ENCODE assay signal across 17 cellular contexts in the genomic region with DNA sequence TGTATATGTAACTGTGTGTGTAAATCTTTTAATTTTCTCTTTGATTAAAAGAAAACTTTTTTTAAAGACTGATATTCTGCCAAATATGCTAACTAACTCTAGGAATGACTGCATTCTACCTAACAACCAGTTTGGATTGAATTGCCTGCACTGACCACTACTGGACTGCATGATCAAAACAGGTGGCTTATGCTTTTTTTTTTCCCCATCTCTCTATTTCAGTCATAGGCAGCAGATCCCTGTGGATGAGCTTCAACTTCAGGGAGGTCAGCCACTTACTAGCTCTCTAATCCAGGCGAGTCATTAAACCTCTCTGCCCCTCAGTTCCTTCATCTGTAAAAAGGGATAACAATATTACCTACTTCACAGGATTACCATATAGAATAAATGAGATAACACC.
DNase-seq lines count a peak whose midpoint lies in the region; ATAC-seq, FAIRE-seq and TF ChIP-seq lines count a peak whose summit lies in the region.
"Had no signal": no experiment of that assay in that cellular context is flagged by ENCODE, and none has a peak within 500 bp of the region (broad histone marks: within the 10 kb centered on the region; RNA-seq: fewer than 3 reads in every experiment).

No MANE protein-coding gene starts in this region.

- DNase-seq in AG04450 (ENCODE audit: low read depth, low spot score) (no peak), M059J (ENCODE audit: low read depth) (peak; percentile 35), GM12878 (ENCODE audit: low read depth, low spot score) (no peak), left lobe of liver (ENCODE audit: low spot score) (no peak), SHP77 (lab: John Stamatoyannopoulos, UW) (no peak), progenitor cell of endocrine pancreas (ENCODE audit: low spot score, unreplicated experiment) (no peak)
- no peak for DNase-seq in stimulated activated CD4-positive, alpha-beta T cell treated with anti-CD3 and anti-CD28 coated beads, Interleukin-1b, Interleukin-23, amount 100 ng/mL, for 48 hours
- DNase-seq: activated effector memory CD4-positive, alpha-beta T cell treated with Interleukin-2 at 50 U/mL for 16 hours; NCI-H1694; NCI-H446; stimulated activated naive B cell treated with anti-CD40 and anti-IgM and Interleukin-4, amounts not matched to agents 10 μg/mL and 1 μg/mL and 100 μg/mL, for 72 hours; upper lobe of left lung had no signal

- H3K27ac Mint-ChIP-seq in progenitor cell of endocrine pancreas: no peak overlapping the region
- H3K27ac Mint-ChIP-seq: dendritic cell treated with granulocyte-macrophage colony-stimulating factor and Interleukin-4, amounts not matched to agents 40 ng/mL and 50 ng/mL, for 4 days; stimulated activated naive B cell treated with anti-CD40 and anti-IgM and Interleukin-4, amounts not matched to agents 10 μg/mL and 1 μg/mL and 100 μg/mL, for 72 hours had no signal

- no peak for TF ChIP-seq POLR2A in GM12878 (IDR thresholded peaks at IDR 0.05; ENCODE audit: low read depth, low read length)

- POLR2A ChIA-PET in AG04450 (lab: Yijun Ruan, JAX) (interaction anchor here (0.6 kb wide), 1 partner anchor 72 kb away, joined by 7 read pairs; no protein-coding TSS in a partner anchor), GM12878 (lab: Charles Lee) (interaction anchor here (0.5 to 3.5 kb wide), 5 partner anchors 13 to 330 kb away, joined by 3 to 19 read pairs (median 4); no protein-coding TSS in a partner anchor)

- CTCF ChIA-PET in AG04450 (lab: Charles Lee): no interaction called here
- CTCF ChIA-PET in GM12878 (lab: Yijun Ruan, JAX): interaction anchor here (1.0 to 3.4 kb wide), 5 partner anchors 20 to 270 kb away, joined by 3 to 14 read pairs (median 4); no protein-coding TSS in a partner anchor

- no TSS peak for BruUV-seq in GM12878 (replicated peaks; lab: Mats Ljungman, UMichigan)

- no peaks in the 10 kb centered on the region for H3K36me3 ChIP-seq in GM12878 (ENCODE audit: control insufficient read depth in 2 of 2, insufficient read depth in 2 of 2, low read length in 1 of 2)
- H3K36me3 ChIP-seq: ascending aorta, upper lobe of left lung had no signal

- ATAC-seq in GM12878 (peak; percentile 37; the same call in 2 of the 3 replicates), left lobe of liver (peak; percentile 67), HG03139 (IDR thresholded peaks at IDR 0.05; ENCODE audit: unreplicated experiment) (no peak)
- ATAC-seq: stimulated activated naive B cell treated with anti-CD40 and anti-IgM and Interleukin-4, amounts not matched to agents 10 μg/mL and 1 μg/mL and 100 μg/mL, for 72 hours had no signal

- SMC1A ChIA-PET in GM12878 (lab: Charles Lee; ENCODE audit: uncharacterized antibody, unreplicated experiment): interaction anchor here (0.6 to 2.2 kb wide), 13 partner anchors 23 to 206 kb away, joined by 3 to 20 read pairs (median 4); no protein-coding TSS in a partner anchor

- H3K4me1 Mint-ChIP-seq in progenitor cell of endocrine pancreas (ENCODE audit: low read depth): peaks cover 11% of the 10 kb centered on the region

- H3K36me3 Mint-ChIP-seq in progenitor cell of endocrine pancreas (ENCODE audit: insufficient read depth): no peaks in the 10 kb centered on the region

- intact Hi-C loops in GM12878 (cut with micrococcal nuclease; ENCODE audit: unreplicated experiment): no loop called here

- no peak overlapping the region for H3K4me3 ChIP-seq in AG04450 (ENCODE audit: low read depth, low read length)
- no peak overlapping the region for H3K4me3 ChIP-seq in GM12878
- H3K4me3 ChIP-seq: ascending aorta, hepatocyte, SK-N-MC, upper lobe of left lung had no signal

- no peaks in the 10 kb centered on the region for H3K9me3 ChIP-seq in AG04450 (ENCODE audit: control insufficient read depth, insufficient read depth, low read length)
- H3K9me3 ChIP-seq in GM12878 (replicated peaks; ENCODE audit: control insufficient read depth, insufficient read depth, low read length): no peaks in the 10 kb centered on the region
- H3K9me3 ChIP-seq: ascending aorta, upper lobe of left lung had no signal

- WGBS in GM12878 (ENCODE audit: insufficient coverage, insufficient replicate concordance, low lambda C conversion rate, missing lambda C conversion rate): 88% methylated on average over 1 of the region's 1 CpG

- H4K20me1 ChIP-seq in GM12878 (ENCODE audit: control insufficient read depth, insufficient read depth): no peaks in the 10 kb centered on the region

- no peak for FAIRE-seq in GM12878 (lab: Jason Lieb, UNC)

- H3K4me2 ChIP-seq in GM12878 (ENCODE audit: control insufficient read depth, insufficient read depth): no peak overlapping the region
- H3K4me2 ChIP-seq: hepatocyte had no signal

- no peak overlapping the region for H3K27ac ChIP-seq in AG04450 (ENCODE audit: low read depth, low read length)
- no peak overlapping the region for H3K27ac ChIP-seq in GM12878 (ENCODE audit: control insufficient read depth, insufficient read depth)
- H3K27ac ChIP-seq: ascending aorta, hepatocyte, SK-N-MC, upper lobe of left lung had no signal

- no peak for TF ChIP-seq EP300 in GM12878 (IDR thresholded peaks at IDR 0.05; ENCODE audit: borderline replicate concordance in 1 of 2, control insufficient read depth in 1 of 2, low read depth in 2 of 2, low read length in 2 of 2)

- no peak overlapping the region for H3K4me3 Mint-ChIP-seq in progenitor cell of endocrine pancreas (ENCODE audit: low read depth)
- H3K4me3 Mint-ChIP-seq: dendritic cell treated with granulocyte-macrophage colony-stimulating factor and Interleukin-4, amounts not matched to agents 40 ng/mL and 50 ng/mL, for 4 days; stimulated activated naive B cell treated with anti-CD40 and anti-IgM and Interleukin-4, amounts not matched to agents 10 μg/mL and 1 μg/mL and 100 μg/mL, for 72 hours had no signal

- no peak overlapping the region for H3K9ac ChIP-seq in GM12878 (ENCODE audit: control insufficient read depth, insufficient read depth, low read length)

- in situ Hi-C loops in GM12878 (cut with MboI): no loop called here

- H3K9me3 Mint-ChIP-seq in progenitor cell of endocrine pancreas (ENCODE audit: low read depth): no peaks in the 10 kb centered on the region
- H3K9me3 Mint-ChIP-seq: dendritic cell treated with granulocyte-macrophage colony-stimulating factor and Interleukin-4, amounts not matched to agents 40 ng/mL and 50 ng/mL, for 4 days had no signal

- H3K27me3 ChIP-seq in AG04450 (ENCODE audit: control insufficient read depth, insufficient read depth, low read length) (peaks cover 3% of the 10 kb centered on the region), GM12878 (replicated peaks in 1 of 2; ENCODE audit: control insufficient read depth in 2 of 2, insufficient read depth in 2 of 2, low read length in 1 of 2) (no peaks in the 10 kb centered on the region)
- H3K27me3 ChIP-seq: ascending aorta, hepatocyte, upper lobe of left lung had no signal

- H2AFZ ChIP-seq in GM12878 (ENCODE audit: control insufficient read depth, low read depth, low read length): no peak overlapping the region
- H2AFZ ChIP-seq: hepatocyte had no signal

- no peak for TF ChIP-seq RAD21 in GM12878 (IDR thresholded peaks at IDR 0.05; ENCODE audit: insufficient read depth, low read depth, low read length)

- peaks cover 2% of the 10 kb centered on the region for H3K27me3 Mint-ChIP-seq in progenitor cell of endocrine pancreas
- H3K27me3 Mint-ChIP-seq: dendritic cell treated with granulocyte-macrophage colony-stimulating factor and Interleukin-4, amounts not matched to agents 40 ng/mL and 50 ng/mL, for 4 days; stimulated activated naive B cell treated with anti-CD40 and anti-IgM and Interleukin-4, amounts not matched to agents 10 μg/mL and 1 μg/mL and 100 μg/mL, for 72 hours had no signal

- TF ChIP-seq CTCF in AG04450 (IDR thresholded peaks at IDR 0.05; ENCODE audit: low read depth, low read length) (0 out of 2 replicates have a peak, but pooled peaks have one; percentile 18), GM12878 (IDR thresholded peaks at IDR 0.05 in 2 of 3, conservative IDR thresholded peaks at IDR 0.05 in 1 of 3; ENCODE audit: control insufficient read depth in 2 of 3, extremely low read depth in 1 of 3, insufficient read depth in 1 of 3, low read depth in 3 of 3, low read length in 3 of 3) (peak in 1 of 3 experiments; percentile 20; a peak in 1 of 6 replicates), progenitor cell of endocrine pancreas (IDR thresholded peaks at IDR 0.05; ENCODE audit: unreplicated experiment) (no peak)

- no peaks in the 10 kb centered on the region for H3K4me1 ChIP-seq in GM12878 (ENCODE audit: control insufficient read depth, insufficient read depth, low read length)
- H3K4me1 ChIP-seq: ascending aorta had no signal

- RAD21 ChIA-PET in GM12878 (lab: Charles Lee; ENCODE audit: unreplicated experiment): interaction anchor here (0.6 to 1.5 kb wide), 3 partner anchors 27 to 195 kb away, joined by 3 read pairs; no protein-coding TSS in a partner anchor

- no peaks in the 10 kb centered on the region for H3K79me2 ChIP-seq in GM12878 (ENCODE audit: control insufficient read depth, insufficient read depth, low read length)
- H3K79me2 ChIP-seq: hepatocyte had no signal

TF ChIP-seq in GM12878, 131 proteins besides CTCF, POLR2A, EP300 and RAD21:
- TF ChIP-seq CHD4 (IDR thresholded peaks at IDR 0.05): no peak
- TF ChIP-seq JUNB (IDR thresholded peaks at IDR 0.05): peak; percentile 34; the same call in 1 of the 2 replicates
